In the genomic region with DNA sequence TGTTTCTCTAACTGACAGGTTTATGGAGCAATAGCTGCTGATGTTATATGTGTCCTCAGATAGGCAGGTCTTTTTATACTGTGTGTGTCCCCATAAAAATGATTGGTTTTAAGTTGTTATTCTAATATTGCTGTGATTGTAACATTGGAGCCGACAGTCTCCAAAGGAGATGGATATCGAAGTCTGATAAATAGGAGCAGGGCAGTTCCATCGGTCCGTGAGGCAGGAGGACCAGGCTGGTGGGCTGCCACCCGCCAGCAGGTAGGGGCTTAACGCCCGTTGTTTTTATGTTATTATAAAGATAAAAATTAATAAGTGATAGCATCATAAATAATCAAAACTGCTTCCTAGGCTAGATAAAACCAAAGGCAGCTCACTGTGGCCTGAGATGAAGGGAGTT, we compare ENCODE assay signal across 41 cellular contexts. TPM values are rescaled to one million over a fixed set of nuclear protein-coding genes. Genes with fewer than 3 reads are reported as not detected.
"Had no signal": no experiment of that assay in that cellular context is flagged by ENCODE, and none has a peak within 500 bp of the region (broad histone marks: within the 10 kb centered on the region; RNA-seq: fewer than 3 reads in every experiment).

No MANE protein-coding gene starts in this region.

- H3K4me3 ChIP-seq: adrenal gland, ascending aorta, body of pancreas, breast epithelium, cardiac muscle cell had no signal

- ATAC-seq: activated naive CD4-positive, alpha-beta T cell treated with anti-CD3 and anti-CD28 coated beads, Interleukin-2, amount 50 U/mL, for 72 hours; activated naive CD8-positive, alpha-beta T cell treated with anti-CD3 and anti-CD28 coated beads, Interleukin-2, amount 50 U/mL, for 24 hours; activated T-cell treated with anti-CD3 and anti-CD28 coated beads, Interleukin-2, amount 50 U/mL, for 4 hours; activated T-cell treated with anti-CD3 and anti-CD28 coated beads, Interleukin-2, amount 50 U/mL, for 72 hours; activated T-helper 17 cell treated with anti-CD3 and anti-CD28 coated beads, Interleukin-2, amount 50 U/mL, for 72 hours; body of pancreas had no signal

- DNase-seq: activated effector memory CD4-positive, alpha-beta T cell treated with anti-CD3 and anti-CD28 coated beads, Interleukin-2, amount 50 U/mL, for 16 hours; activated effector memory CD4-positive, alpha-beta T cell treated with Interleukin-2 at 50 U/mL for 16 hours; activated gamma-delta T cell; activated gamma-delta T cell treated with Interleukin-2 at 50 U/mL for 16 hours; activated naive CD4-positive, alpha-beta T cell; activated naive CD4-positive, alpha-beta T cell treated with anti-CD3 and anti-CD28 coated beads for 36 hours; activated naive CD4-positive, alpha-beta T cell treated with anti-CD3 and anti-CD28 coated beads, Interleukin-2, amount 10 ng/mL, durations not matched to agents 7 days and 5 days; activated naive CD4-positive, alpha-beta T cell treated with anti-CD3 and anti-CD28 coated beads, Interleukin-2, amount 50 U/mL, for 16 hours; activated naive CD4-positive, alpha-beta T cell treated with Interleukin-2 at 50 U/mL for 16 hours; activated naive CD8-positive, alpha-beta T cell treated with anti-CD3 and anti-CD28 coated beads for 36 hours; activated naive CD8-positive, alpha-beta T cell treated with anti-CD3 and anti-CD28 coated beads, Interleukin-2, amount 10 ng/mL, durations not matched to agents 7 days and 5 days; activated naive CD8-positive, alpha-beta T cell treated with anti-CD3 and anti-CD28 coated beads, Interleukin-2, amount 50 U/mL, for 24 hours; activated T-cell treated with anti-CD3 and anti-CD28 coated beads for 4 hours; activated T-cell treated with anti-CD3 and anti-CD28 coated beads, Interleukin-2, amount 50 U/mL, for 1 hour; activated T-cell treated with anti-CD3 and anti-CD28 coated beads, Interleukin-2, amount 50 U/mL, for 24 hours; activated T-cell treated with anti-CD3 and anti-CD28 coated beads, Interleukin-2, amount 50 U/mL, for 4 hours; activated T-cell treated with anti-CD3 and anti-CD28 coated beads, Interleukin-2, amount 50 U/mL, for 48 hours; activated T-cell treated with anti-CD3 and anti-CD28 coated beads, Interleukin-2, amount 50 U/mL, for 72 hours; adrenal gland; amniotic stem cell; aorta; body of pancreas; brain microvascular endothelial cell; central memory CD4-positive, alpha-beta T cell; cerebellar nuclear complex had no signal

- H3K27ac ChIP-seq: adrenal gland, ascending aorta, body of pancreas, brain microvascular endothelial cell, breast epithelium, cardiac muscle cell had no signal

- H3K4me3 Mint-ChIP-seq: activated naive CD4-positive, alpha-beta T cell treated with anti-CD3 and anti-CD28 coated beads for 36 hours; activated naive CD4-positive, alpha-beta T cell treated with anti-CD3 and anti-CD28 coated beads, Interleukin-2, amount 10 ng/mL, durations not matched to agents 7 days and 5 days; activated naive CD4-positive, alpha-beta T cell treated with anti-CD3 and anti-CD28 coated beads, Interleukin-2, amount 50 U/mL, for 24 hours; activated naive CD8-positive, alpha-beta T cell; activated naive CD8-positive, alpha-beta T cell treated with anti-CD3 and anti-CD28 coated beads for 36 hours; activated naive CD8-positive, alpha-beta T cell treated with anti-CD3 and anti-CD28 coated beads, Interleukin-2, amount 10 ng/mL, durations not matched to agents 7 days and 5 days; activated naive CD8-positive, alpha-beta T cell treated with anti-CD3 and anti-CD28 coated beads, Interleukin-2, amount 50 U/mL, for 24 hours; activated T-cell treated with anti-CD3 and anti-CD28 coated beads, Interleukin-2, amount 50 U/mL, for 24 hours; activated T-cell treated with anti-CD3 and anti-CD28 coated beads, Interleukin-2, amount 50 U/mL, for 4 hours; activated T-cell treated with anti-CD3 and anti-CD28 coated beads, Interleukin-2, amount 50 U/mL, for 72 hours; activated T-helper 1 cell treated with anti-CD3 and anti-CD28 coated beads, Interleukin-12 subunit alpha, Interleukin-12 subunit beta, Interleukin-2, Interleukin-4 antibody, amounts not matched to agents 30 ng/mL and 10 ng/mL and 1 ng/mL, durations not matched to agents 14 hours and 24 hours and 36 hours; activated T-helper 17 cell treated with anti-CD3 and anti-CD28 coated beads, Interleukin-2, amount 50 U/mL, for 72 hours; brain; central memory CD8-positive, alpha-beta T cell had no signal

- H3K36me3 Mint-ChIP-seq: activated naive CD4-positive, alpha-beta T cell treated with anti-CD3 and anti-CD28 coated beads, Interleukin-2, amount 10 ng/mL, durations not matched to agents 7 days and 5 days; activated naive CD4-positive, alpha-beta T cell treated with anti-CD3 and anti-CD28 coated beads, Interleukin-2, amount 50 U/mL, for 24 hours; activated naive CD4-positive, alpha-beta T cell treated with anti-CD3 and anti-CD28 coated beads, Interleukin-2, amount 50 U/mL, for 72 hours; activated naive CD8-positive, alpha-beta T cell; activated naive CD8-positive, alpha-beta T cell treated with anti-CD3 and anti-CD28 coated beads for 36 hours; activated naive CD8-positive, alpha-beta T cell treated with anti-CD3 and anti-CD28 coated beads, Interleukin-2, amount 10 ng/mL, durations not matched to agents 7 days and 5 days; brain had no signal

- H3K27me3 ChIP-seq: adrenal gland, ascending aorta, body of pancreas, brain microvascular endothelial cell, breast epithelium, cardiac muscle cell had no signal

- H3K4me1 Mint-ChIP-seq: activated naive CD4-positive, alpha-beta T cell treated with anti-CD3 and anti-CD28 coated beads, Interleukin-2, amount 10 ng/mL, durations not matched to agents 7 days and 5 days; activated naive CD4-positive, alpha-beta T cell treated with anti-CD3 and anti-CD28 coated beads, Interleukin-2, amount 50 U/mL, for 24 hours; activated naive CD8-positive, alpha-beta T cell treated with anti-CD3 and anti-CD28 coated beads for 36 hours; activated naive CD8-positive, alpha-beta T cell treated with anti-CD3 and anti-CD28 coated beads, Interleukin-2, amount 10 ng/mL, durations not matched to agents 7 days and 5 days; activated naive CD8-positive, alpha-beta T cell treated with anti-CD3 and anti-CD28 coated beads, Interleukin-2, amount 50 U/mL, for 24 hours; activated T-helper 17 cell treated with anti-CD3 and anti-CD28 coated beads, Interleukin-2, amount 50 U/mL, for 72 hours; brain; central memory CD8-positive, alpha-beta T cell had no signal

- FAIRE-seq: astrocyte, bronchial epithelial cell had no signal

- H3K27ac Mint-ChIP-seq: activated naive CD4-positive, alpha-beta T cell treated with anti-CD3 and anti-CD28 coated beads for 36 hours; activated naive CD4-positive, alpha-beta T cell treated with anti-CD3 and anti-CD28 coated beads, Interleukin-2, amount 10 ng/mL, durations not matched to agents 7 days and 5 days; activated naive CD4-positive, alpha-beta T cell treated with anti-CD3 and anti-CD28 coated beads, Interleukin-2, amount 50 U/mL, for 24 hours; activated naive CD4-positive, alpha-beta T cell treated with anti-CD3 and anti-CD28 coated beads, Interleukin-2, amount 50 U/mL, for 72 hours; activated naive CD8-positive, alpha-beta T cell; activated naive CD8-positive, alpha-beta T cell treated with anti-CD3 and anti-CD28 coated beads for 36 hours; activated naive CD8-positive, alpha-beta T cell treated with anti-CD3 and anti-CD28 coated beads, Interleukin-2, amount 10 ng/mL, durations not matched to agents 7 days and 5 days; activated naive CD8-positive, alpha-beta T cell treated with anti-CD3 and anti-CD28 coated beads, Interleukin-2, amount 50 U/mL, for 24 hours; activated T-cell treated with anti-CD3 and anti-CD28 coated beads, Interleukin-2, amount 50 U/mL, for 24 hours; activated T-cell treated with anti-CD3 and anti-CD28 coated beads, Interleukin-2, amount 50 U/mL, for 72 hours; activated T-helper 1 cell treated with anti-CD3 and anti-CD28 coated beads, Interleukin-12 subunit alpha, Interleukin-12 subunit beta, Interleukin-2, Interleukin-4 antibody, amounts not matched to agents 30 ng/mL and 10 ng/mL and 1 ng/mL, durations not matched to agents 14 hours and 24 hours and 36 hours; activated T-helper 17 cell treated with anti-CD3 and anti-CD28 coated beads, Interleukin-2, amount 50 U/mL, for 72 hours; activated T-helper 2 cell treated with anti-CD3 and anti-CD28 coated beads, Interferon-gamma antibody, Interleukin-2, Interleukin-4, amounts not matched to agents 10 μg/mL and 5 μg/mL and 100 μg/mL, durations not matched to agents 14 hours and 24 hours and 36 hours; brain had no signal

- H3K4me1 ChIP-seq: adrenal gland, ascending aorta, body of pancreas, breast epithelium had no signal

- H3K9me3 Mint-ChIP-seq: activated naive CD4-positive, alpha-beta T cell treated with anti-CD3 and anti-CD28 coated beads for 36 hours; activated naive CD4-positive, alpha-beta T cell treated with anti-CD3 and anti-CD28 coated beads, Interleukin-2, amount 10 ng/mL, durations not matched to agents 7 days and 5 days; activated naive CD4-positive, alpha-beta T cell treated with anti-CD3 and anti-CD28 coated beads, Interleukin-2, amount 50 U/mL, for 24 hours; activated naive CD4-positive, alpha-beta T cell treated with anti-CD3 and anti-CD28 coated beads, Interleukin-2, amount 50 U/mL, for 72 hours; activated naive CD8-positive, alpha-beta T cell treated with anti-CD3 and anti-CD28 coated beads for 36 hours; activated naive CD8-positive, alpha-beta T cell treated with anti-CD3 and anti-CD28 coated beads, Interleukin-2, amount 10 ng/mL, durations not matched to agents 7 days and 5 days; activated naive CD8-positive, alpha-beta T cell treated with anti-CD3 and anti-CD28 coated beads, Interleukin-2, amount 50 U/mL, for 24 hours; activated T-cell treated with anti-CD3 and anti-CD28 coated beads, Interleukin-2, amount 50 U/mL, for 24 hours; activated T-cell treated with anti-CD3 and anti-CD28 coated beads, Interleukin-2, amount 50 U/mL, for 4 hours; activated T-helper 1 cell treated with anti-CD3 and anti-CD28 coated beads, Interleukin-12 subunit alpha, Interleukin-12 subunit beta, Interleukin-2, Interleukin-4 antibody, amounts not matched to agents 30 ng/mL and 10 ng/mL and 1 ng/mL, durations not matched to agents 14 hours and 24 hours and 36 hours; activated T-helper 17 cell treated with anti-CD3 and anti-CD28 coated beads, Interleukin-2, amount 50 U/mL, for 72 hours; activated T-helper 2 cell treated with anti-CD3 and anti-CD28 coated beads, Interferon-gamma antibody, Interleukin-2, Interleukin-4, amounts not matched to agents 10 μg/mL and 5 μg/mL and 100 μg/mL, durations not matched to agents 14 hours and 24 hours and 36 hours; central memory CD8-positive, alpha-beta T cell had no signal

- H3K36me3 ChIP-seq: adrenal gland, ascending aorta, brain microvascular endothelial cell, breast epithelium, cardiac muscle cell had no signal

- H3K9me3 ChIP-seq: adrenal gland, ascending aorta, body of pancreas, breast epithelium had no signal

- H3K27me3 Mint-ChIP-seq: activated naive CD4-positive, alpha-beta T cell treated with anti-CD3 and anti-CD28 coated beads, Interleukin-2, amount 10 ng/mL, durations not matched to agents 7 days and 5 days; activated naive CD4-positive, alpha-beta T cell treated with anti-CD3 and anti-CD28 coated beads, Interleukin-2, amount 50 U/mL, for 24 hours; activated naive CD8-positive, alpha-beta T cell treated with anti-CD3 and anti-CD28 coated beads, Interleukin-2, amount 10 ng/mL, durations not matched to agents 7 days and 5 days; activated T-cell treated with anti-CD3 and anti-CD28 coated beads, Interleukin-2, amount 50 U/mL, for 24 hours had no signal

RNA-seq across cellular contexts. Expression of a gene that starts 38.0 kb away (rescaled TPM):
- total RNA-seq: activated naive CD4-positive, alpha-beta T cell treated with anti-CD3 and anti-CD28 coated beads for 36 hours; activated naive CD4-positive, alpha-beta T cell treated with anti-CD3 and anti-CD28 coated beads, Interleukin-2, amount 50 U/mL, for 72 hours; activated naive CD8-positive, alpha-beta T cell treated with anti-CD3 and anti-CD28 coated beads for 36 hours; activated naive CD8-positive, alpha-beta T cell treated with anti-CD3 and anti-CD28 coated beads, Interleukin-2, amount 10 ng/mL, durations not matched to agents 7 days and 5 days; activated T-cell treated with anti-CD3 and anti-CD28 coated beads, Interleukin-2, amount 50 U/mL, for 4 hours; activated T-cell treated with anti-CD3 and anti-CD28 coated beads, Interleukin-2, amount 50 U/mL, for 72 hours; activated T-helper 1 cell treated with anti-CD3 and anti-CD28 coated beads, Interleukin-12 subunit alpha, Interleukin-12 subunit beta, Interleukin-2, Interleukin-4 antibody, amounts not matched to agents 30 ng/mL and 10 ng/mL and 1 ng/mL, durations not matched to agents 14 hours and 24 hours and 36 hours; activated T-helper 17 cell treated with anti-CD3 and anti-CD28 coated beads, Interleukin-2, amount 50 U/mL, for 72 hours; activated T-helper 2 cell treated with anti-CD3 and anti-CD28 coated beads, Interferon-gamma antibody, Interleukin-2, Interleukin-4, amounts not matched to agents 10 μg/mL and 5 μg/mL and 100 μg/mL, durations not matched to agents 14 hours and 24 hours and 36 hours; adrenal gland; aorta; ascending aorta; astrocyte; body of pancreas; bronchial epithelial cell; cardiac muscle cell; cardiac septum; cerebellum had no signal
- polyA plus RNA-seq: adipose tissue, adrenal gland, aorta, cardiac muscle cell had no signal
